ENCODE assay signal across 8 cellular contexts in the genomic region with DNA sequence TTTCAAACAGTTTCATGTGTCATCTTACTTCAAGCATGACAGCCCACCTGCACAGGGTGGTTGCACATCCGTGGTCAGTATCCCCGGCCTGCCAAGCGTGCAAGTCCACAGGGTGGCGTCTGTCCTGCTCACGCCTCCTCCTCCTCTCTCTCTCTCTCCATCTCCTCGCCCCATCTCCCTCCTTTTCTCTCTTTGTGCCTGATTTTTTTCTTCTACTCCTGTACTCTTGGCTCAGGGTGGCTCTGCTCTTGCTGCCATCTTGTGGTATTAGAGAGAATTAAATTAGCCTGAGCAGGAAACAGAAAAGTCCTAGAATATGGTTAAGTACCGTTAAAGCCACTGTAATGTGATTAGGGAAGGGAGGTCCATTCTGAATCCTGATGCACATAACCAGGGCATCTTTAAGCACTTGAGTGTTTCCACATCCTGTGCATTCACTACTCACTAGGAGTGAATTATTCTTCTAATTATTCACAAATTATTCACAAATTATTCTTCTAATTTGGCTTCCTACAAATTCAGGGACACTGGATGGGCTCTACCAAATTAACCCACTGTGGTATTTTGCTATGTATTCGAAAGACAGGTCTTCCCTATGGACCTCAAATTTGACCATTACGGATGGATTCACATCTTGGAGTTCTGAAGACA. TPM values are rescaled to one million over a fixed set of nuclear protein-coding genes. Genes with fewer than 3 reads are reported as not detected.
DNase-seq lines count a peak whose midpoint lies in the region.

No MANE protein-coding gene starts in this region.

- H3K9me3 ChIP-seq in effector memory CD4-positive, alpha-beta T cell (ENCODE audit: control insufficient read depth, low read length): no peaks in the 10 kb centered on the region

- H3K27ac ChIP-seq in effector memory CD4-positive, alpha-beta T cell (ENCODE audit: insufficient read depth, low read length, poor library complexity, severe bottlenecking): no peak overlapping the region

- DNase-seq in DMS114 treated with DMSO at 0.1 percent for 48 hours (lab: John Stamatoyannopoulos, UW; ENCODE audit: unreplicated experiment) (peak; percentile 75), OCI-M1 (lab: John Stamatoyannopoulos, UW) (peak; percentile 44), ecto neural progenitor cell (ENCODE audit: low spot score) (peak; percentile 77), lung microvascular endothelial cell (ENCODE audit: low read depth in 2 of 2) (peak; percentile 76), NCI-H1436 treated with DMSO at 0.1 percent for 48 hours (lab: John Stamatoyannopoulos, UW) (no peak)
- DNase-seq in Jurkat, Clone E6-1 (ENCODE audit: low read depth, low spot score): peak; percentile 6
- DNase-seq in effector CD4-positive, alpha-beta T cell: no peak
- no peak for DNase-seq in effector memory CD4-positive, alpha-beta T cell

- no peaks in the 10 kb centered on the region for H3K27me3 ChIP-seq in effector memory CD4-positive, alpha-beta T cell (replicated peaks; ENCODE audit: control insufficient read depth, insufficient read depth, low read length, poor library complexity, severe bottlenecking)

- H3K4me3 ChIP-seq in Jurkat, Clone E6-1 (ENCODE audit: low read length): no peak overlapping the region
- no peak overlapping the region for H3K4me3 ChIP-seq in effector memory CD4-positive, alpha-beta T cell (ENCODE audit: insufficient read depth, low read depth, low read length, poor library complexity, severe bottlenecking)

- H3K36me3 ChIP-seq in effector memory CD4-positive, alpha-beta T cell (ENCODE audit: control insufficient read depth, insufficient read depth, low read length): no peaks in the 10 kb centered on the region

- H3K4me1 ChIP-seq in effector memory CD4-positive, alpha-beta T cell (ENCODE audit: control insufficient read depth, insufficient read depth, low read length, poor library complexity, severe bottlenecking): no peaks in the 10 kb centered on the region

RNA-seq across cellular contexts. Expression of a gene that starts 25.5 kb away (rescaled TPM):
- 80.1 TPM for polyA plus RNA-seq in Jurkat, Clone E6-1 (2012; ENCODE audit: insufficient read depth, insufficient read length)
- 0.65 and 4.6 TPM in 2 replicates for total RNA-seq in lung microvascular endothelial cell

RNA-seq across cellular contexts. Expression of a gene that starts 52.7 kb away (rescaled TPM):
- 14.3 TPM for polyA plus RNA-seq in Jurkat, Clone E6-1 (2012; ENCODE audit: insufficient read depth, insufficient read length)
- total RNA-seq in lung microvascular endothelial cell: 0.60 and 3.3 TPM in 2 replicates

Comparison
In these comparisons a context has a peak if more than half of its experiments do, and no peak if none do; other contexts are left out.
1. DNase-seq: peak in DMS114 treated with DMSO at 0.1 percent for 48 hours (single experiment), Jurkat, Clone E6-1 (single experiment), OCI-M1 (single experiment), ecto neural progenitor cell (single experiment) and lung microvascular endothelial cell (2 of 2); none in effector CD4-positive, alpha-beta T cell (single experiment), effector memory CD4-positive, alpha-beta T cell (0 of 3) and NCI-H1436 treated with DMSO at 0.1 percent for 48 hours (single experiment).